ENCODE assay signal across 27 cellular contexts in genomic region chr13:28379371-28380083, GRCh38.
"Had no signal": no experiment of that assay in that cellular context is flagged by ENCODE, and none has a peak within 500 bp of the region (broad histone marks: within the 10 kb centered on the region; RNA-seq: fewer than 3 reads in every experiment).

No MANE protein-coding gene starts in this region.

- H3K36me3 ChIP-seq: adrenal gland, ascending aorta, cardiac muscle cell, esophagus squamous epithelium, thoracic aorta, upper lobe of left lung, vagina had no signal

- H3K4me3 ChIP-seq: adrenal gland, ascending aorta, cardiac muscle cell, coronary artery, esophagus squamous epithelium, psoas muscle, thoracic aorta, upper lobe of left lung, vagina had no signal

- DNase-seq: activated CD4-positive, alpha-beta T cell treated with anti-CD3 and anti-CD28 coated beads for 36 hours; activated CD4-positive, CD25-positive, alpha-beta regulatory T cell; activated CD8-positive, alpha-beta memory T cell treated with anti-CD3 and anti-CD28 coated beads, Interleukin-2, amount 10 ng/mL, durations not matched to agents 7 days and 5 days; activated CD8-positive, alpha-beta T cell treated with anti-CD3 and anti-CD28 coated beads, Interleukin-2, amount 10 ng/mL, durations not matched to agents 7 days and 5 days; activated naive CD4-positive, alpha-beta T cell; activated naive CD8-positive, alpha-beta T cell treated with anti-CD3 and anti-CD28 coated beads for 36 hours; activated T-cell treated with anti-CD3 and anti-CD28 coated beads for 4 hours; activated T-cell treated with anti-CD3 and anti-CD28 coated beads, Interleukin-2, amount 50 U/mL, for 72 hours; adrenal gland; effector memory CD8-positive, alpha-beta T cell; esophagus squamous epithelium; foreskin melanocyte; left ventricle myocardium superior; naive thymus-derived CD4-positive, alpha-beta T cell; nucleus accumbens; psoas muscle; stimulated activated CD4-positive, alpha-beta T cell treated with anti-CD3 and anti-CD28 coated beads, Interleukin-2, amount 100 ng/mL, for 48 hours; stimulated activated naive CD8-positive, alpha-beta T cell treated with anti-CD3 and anti-CD28 coated beads, Interleukin-15, Interleukin-2, amounts not matched to agents 100 U/mL and 50 U/mL, for 24 hours; T-helper 2 cell had no signal

- ATAC-seq: activated CD4-positive, alpha-beta T cell treated with anti-CD3 and anti-CD28 coated beads for 36 hours; activated CD8-positive, alpha-beta memory T cell treated with anti-CD3 and anti-CD28 coated beads, Interleukin-2, amount 10 ng/mL, durations not matched to agents 7 days and 5 days; activated CD8-positive, alpha-beta T cell treated with anti-CD3 and anti-CD28 coated beads, Interleukin-2, amount 10 ng/mL, durations not matched to agents 7 days and 5 days; activated T-cell treated with anti-CD3 and anti-CD28 coated beads, Interleukin-2, amount 50 U/mL, for 72 hours; effector memory CD8-positive, alpha-beta T cell; left ventricle myocardium superior; naive thymus-derived CD4-positive, alpha-beta T cell; psoas muscle; SK-N-SH treated with all-trans-retinoic acid at 6 μM for 48 hours; stimulated activated naive CD8-positive, alpha-beta T cell treated with anti-CD3 and anti-CD28 coated beads, Interleukin-15, Interleukin-2, amounts not matched to agents 100 U/mL and 50 U/mL, for 24 hours had no signal

- H3K4me1 ChIP-seq: adrenal gland, ascending aorta, esophagus squamous epithelium, parathyroid adenoma, psoas muscle had no signal

- H3K27me3 ChIP-seq: adrenal gland, ascending aorta, cardiac muscle cell, upper lobe of left lung, vagina had no signal

- H3K9me3 ChIP-seq: adrenal gland, ascending aorta, esophagus squamous epithelium, psoas muscle, thoracic aorta, upper lobe of left lung, vagina had no signal

- H3K27ac ChIP-seq: ascending aorta, cardiac muscle cell, coronary artery, esophagus squamous epithelium, parathyroid adenoma, psoas muscle, thoracic aorta, upper lobe of left lung, vagina had no signal
